20 cellular contexts compared by ENCODE assay signal in the genomic region with DNA sequence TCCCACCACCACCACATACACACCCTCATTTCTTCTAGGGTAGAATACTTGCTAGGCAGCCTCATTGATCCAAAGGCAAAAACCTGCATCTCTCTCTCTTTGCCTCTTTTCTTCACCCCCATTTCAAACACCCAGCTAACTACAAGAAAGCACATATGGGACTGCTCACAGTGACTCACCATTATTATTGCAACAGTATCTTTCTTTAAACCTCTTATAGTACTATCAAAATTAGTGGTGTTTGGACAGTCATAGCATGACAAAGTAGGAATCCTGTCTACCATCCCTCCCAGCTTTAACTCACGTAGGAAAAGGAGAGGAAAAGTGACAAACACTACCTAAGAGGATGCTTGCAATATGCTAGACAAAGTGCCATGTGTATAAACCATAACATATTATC.
"Had no signal": no experiment of that assay in that cellular context is flagged by ENCODE, and none has a peak within 500 bp of the region (broad histone marks: within the 10 kb centered on the region; RNA-seq: fewer than 3 reads in every experiment).

No MANE protein-coding gene starts in this region.

- H3K4me1 ChIP-seq: heart left ventricle, sigmoid colon had no signal

- H3K27ac ChIP-seq: heart left ventricle, sigmoid colon, transverse colon, WERI-Rb-1 had no signal

- H3K36me3 ChIP-seq: heart left ventricle, sigmoid colon, transverse colon, WERI-Rb-1 had no signal

- H3K9me3 ChIP-seq: heart left ventricle, sigmoid colon, transverse colon had no signal

- H3K4me3 ChIP-seq: heart left ventricle, sigmoid colon, smooth muscle cell, transverse colon had no signal

- DNase-seq: activated CD4-positive, alpha-beta T cell treated with anti-CD3 and anti-CD28 coated beads, Interleukin-2, amount 10 ng/mL, durations not matched to agents 7 days and 5 days; activated CD4-positive, CD25-positive, alpha-beta regulatory T cell treated with anti-CD3 and anti-CD28 coated beads, Interleukin-2, amount 50 U/mL, for 72 hours; activated CD8-positive, alpha-beta memory T cell treated with anti-CD3 and anti-CD28 coated beads, Interleukin-2, amount 10 ng/mL, durations not matched to agents 7 days and 5 days; activated CD8-positive, alpha-beta T cell treated with anti-CD3 and anti-CD28 coated beads for 36 hours; activated gamma-delta T cell treated with Interleukin-2 at 50 U/mL for 16 hours; anterior cingulate cortex; central memory CD4-positive, alpha-beta T cell; effector memory CD4-positive, alpha-beta T cell; heart left ventricle; left colon; mesendoderm; naive thymus-derived CD4-positive, alpha-beta T cell; posterior cingulate gyrus; sigmoid colon; stimulated activated CD4-positive, alpha-beta T cell treated with anti-CD3 and anti-CD28 coated beads, Interleukin-15, amount 100 ng/mL, for 24 hours; stimulated activated CD8-positive, alpha-beta memory T cell treated with anti-CD3 and anti-CD28 coated beads, Interleukin-4, amount 100 ng/mL, for 48 hours; stimulated activated naive B cell treated with anti-CD40 and anti-IgM and Interleukin-4, amounts not matched to agents 10 μg/mL and 1 μg/mL and 100 μg/mL, for 72 hours; transverse colon; WERI-Rb-1 had no signal

- H3K27me3 ChIP-seq: sigmoid colon, transverse colon had no signal

- H3K4me2 ChIP-seq: smooth muscle cell had no signal
